Comparison of ENCODE assay signal across 8 cellular contexts in the genomic region with DNA sequence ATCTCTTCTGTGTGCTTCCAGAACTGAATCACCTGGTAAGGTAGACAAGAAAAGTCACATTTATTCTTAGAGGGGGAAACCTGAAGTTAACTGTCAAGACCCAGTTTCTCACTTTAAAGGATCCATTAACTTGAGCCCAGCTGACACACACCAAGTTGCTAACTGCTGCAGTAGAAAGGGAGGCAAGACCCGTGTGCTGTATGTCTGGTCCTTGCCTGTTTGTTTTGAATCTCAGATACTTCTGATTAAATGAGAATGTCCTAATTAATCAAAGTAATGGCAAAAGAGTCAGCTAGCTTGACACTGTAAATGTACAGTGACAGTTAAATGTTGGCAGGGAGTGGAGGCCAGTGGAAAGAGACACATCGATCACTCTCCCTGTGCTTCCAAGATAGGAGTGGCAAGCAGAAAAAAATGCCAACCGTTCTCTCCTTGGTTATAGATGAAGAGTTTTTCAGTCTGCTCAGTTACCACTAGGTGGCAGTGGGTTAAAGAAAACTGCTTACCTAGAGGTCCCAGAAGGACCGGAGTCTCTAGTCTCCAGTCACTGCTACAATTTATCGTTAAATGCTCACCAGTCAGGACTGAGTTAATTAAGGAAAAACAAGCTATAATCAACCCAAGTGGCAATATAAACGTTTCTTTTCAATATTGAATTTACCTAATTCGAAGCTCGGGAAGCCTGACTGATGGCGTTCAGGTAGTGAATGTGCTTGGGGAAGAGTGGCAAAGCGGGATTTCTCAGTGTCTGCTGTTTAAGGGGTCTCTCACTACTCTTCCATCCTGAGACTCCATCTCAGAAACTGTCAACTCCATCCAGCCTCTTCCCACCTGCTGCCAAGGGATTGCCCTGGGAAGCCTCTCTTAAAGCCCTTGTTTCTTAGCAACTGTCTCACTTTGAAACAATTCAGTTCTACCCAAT. TPM values are rescaled to one million over a fixed set of nuclear protein-coding genes. Genes with fewer than 3 reads are reported as not detected.
DNase-seq lines count a peak whose midpoint lies in the region; ATAC-seq and TF ChIP-seq lines count a peak whose summit lies in the region.

No MANE protein-coding gene starts in this region.

- no peak overlapping the region for H3K4me3 Mint-ChIP-seq in T-helper 2 cell treated with Interferon-gamma antibody and Interleukin-4, amounts not matched to agents 5 μg/mL and 100 μg/mL, for 36 hours
- no peak overlapping the region for H3K4me3 Mint-ChIP-seq in neural crest cell

- ATAC-seq in HG02610 (IDR thresholded peaks at IDR 0.05; ENCODE audit: unreplicated experiment), result peak; percentile 68
- no peak for ATAC-seq in HG03521 (IDR thresholded peaks at IDR 0.05; ENCODE audit: unreplicated experiment)

- H3K4me3 ChIP-seq in GM12865 (ENCODE audit: low read depth, low read length), result no peak overlapping the region

- DNase-seq in AG09319 (ENCODE audit: extremely low read depth, low read depth) (no peak), GM12865 (ENCODE audit: low read depth) (peak; percentile 68), NCI-H1930 (lab: John Stamatoyannopoulos, UW) (peak; percentile 15 to 26), fibroblast of the conjunctiva (ENCODE audit: low read depth) (peak; percentile 71), neural crest cell (ENCODE audit: low read depth, low spot score) (peak; percentile 10)
- DNase-seq in T-helper 2 cell treated with Interferon-gamma antibody and Interleukin-4, amounts not matched to agents 5 μg/mL and 100 μg/mL, for 36 hours (ENCODE audit: low spot score), result peak; percentile 11

- no peaks in the 10 kb centered on the region for H3K9me3 Mint-ChIP-seq in T-helper 2 cell treated with Interferon-gamma antibody and Interleukin-4, amounts not matched to agents 5 μg/mL and 100 μg/mL, for 36 hours
- H3K9me3 Mint-ChIP-seq in neural crest cell, result no peaks in the 10 kb centered on the region

- peaks cover 1% of the 10 kb centered on the region for H3K27me3 Mint-ChIP-seq in T-helper 2 cell treated with Interferon-gamma antibody and Interleukin-4, amounts not matched to agents 5 μg/mL and 100 μg/mL, for 36 hours (ENCODE audit: low read depth)
- no peaks in the 10 kb centered on the region for H3K27me3 Mint-ChIP-seq in neural crest cell (ENCODE audit: low read depth)

- H3K36me3 Mint-ChIP-seq in T-helper 2 cell treated with Interferon-gamma antibody and Interleukin-4, amounts not matched to agents 5 μg/mL and 100 μg/mL, for 36 hours (ENCODE audit: low read depth), result peaks cover 2% of the 10 kb centered on the region
- H3K36me3 Mint-ChIP-seq in neural crest cell (ENCODE audit: low read depth), result no peaks in the 10 kb centered on the region

- peak; percentile 80 for TF ChIP-seq CTCF in AG09319 (IDR thresholded peaks at IDR 0.05; ENCODE audit: low read depth, low read length)
- peak; percentile 80 for TF ChIP-seq CTCF in GM12865 (IDR thresholded peaks at IDR 0.05; ENCODE audit: insufficient read depth, low read depth, low read length, missing control alignments)
- TF ChIP-seq CTCF in neural crest cell (conservative IDR thresholded peaks at IDR 0.05), result peak; percentile 89

- H3K4me1 Mint-ChIP-seq in T-helper 2 cell treated with Interferon-gamma antibody and Interleukin-4, amounts not matched to agents 5 μg/mL and 100 μg/mL, for 36 hours (ENCODE audit: low read depth), result peaks cover 13% of the 10 kb centered on the region
- peaks cover 7% of the 10 kb centered on the region for H3K4me1 Mint-ChIP-seq in neural crest cell

- H3K27ac Mint-ChIP-seq in T-helper 2 cell treated with Interferon-gamma antibody and Interleukin-4, amounts not matched to agents 5 μg/mL and 100 μg/mL, for 36 hours, result no peak overlapping the region
- H3K27ac Mint-ChIP-seq in neural crest cell (ENCODE audit: unreplicated experiment), result no peak overlapping the region

RNA-seq across cellular contexts. Expression of a gene that starts 18.4 kb away (rescaled TPM):
- total RNA-seq in neural crest cell, result 10.4 and 11.3 TPM in 2 replicates

RNA-seq across cellular contexts. Expression of a gene that starts 30.7 kb away (rescaled TPM):
- total RNA-seq in neural crest cell, result 19.5 and 20.1 TPM in 2 replicates
